ENCODE assay signal across 19 cellular contexts in the genomic region with DNA sequence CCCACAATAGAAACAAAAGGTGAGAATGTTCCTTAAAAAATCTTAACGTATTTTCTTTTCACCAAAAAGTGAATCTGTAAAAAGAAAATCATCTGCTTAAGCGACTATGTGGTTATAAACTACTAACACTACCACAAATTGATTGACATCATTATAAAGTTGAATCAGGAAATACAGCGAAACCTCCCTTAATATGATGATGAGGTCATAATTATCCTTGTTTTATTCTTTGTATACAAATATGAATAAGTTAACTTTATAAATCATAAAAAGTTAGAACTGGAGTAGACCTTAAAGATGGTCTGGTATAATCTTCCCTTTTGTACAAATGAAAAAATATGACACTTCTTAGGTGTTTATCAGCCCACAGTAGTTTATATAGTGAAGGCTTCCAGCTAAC.
"Had no signal": no experiment of that assay in that cellular context is flagged by ENCODE, and none has a peak within 500 bp of the region (broad histone marks: within the 10 kb centered on the region; RNA-seq: fewer than 3 reads in every experiment).

No MANE protein-coding gene starts in this region.

- H3K9me3 Mint-ChIP-seq: activated naive CD8-positive, alpha-beta T cell treated with anti-CD3 and anti-CD28 coated beads, Interleukin-2, amount 10 ng/mL, durations not matched to agents 7 days and 5 days; activated T-cell treated with anti-CD3 and anti-CD28 coated beads, Interleukin-2, amount 50 U/mL, for 4 hours; naive thymus-derived CD8-positive, alpha-beta T cell had no signal

- H3K4me1 ChIP-seq: testis had no signal

- DNase-seq: activated CD4-positive, alpha-beta T cell treated with anti-CD3 and anti-CD28 coated beads, Interleukin-2, amount 50 U/mL, for 48 hours; activated CD4-positive, CD25-positive, alpha-beta regulatory T cell treated with anti-CD3 and anti-CD28 coated beads, Interleukin-2, amount 50 U/mL, for 72 hours; activated effector memory CD4-positive, alpha-beta T cell treated with anti-CD3 and anti-CD28 coated beads, Interleukin-2, amount 50 U/mL, for 16 hours; activated naive CD8-positive, alpha-beta T cell treated with anti-CD3 and anti-CD28 coated beads, Interleukin-2, amount 10 ng/mL, durations not matched to agents 7 days and 5 days; activated T-cell treated with anti-CD3 and anti-CD28 coated beads, Interleukin-2, amount 50 U/mL, for 4 hours; anterior cingulate cortex; brain microvascular endothelial cell; effector CD8-positive, alpha-beta T cell; head of caudate nucleus; islet precursor cell; naive thymus-derived CD8-positive, alpha-beta T cell; posterior cingulate gyrus; retina; stomach; testis; upper lobe of left lung had no signal

- H3K9me3 ChIP-seq: neutrophil, stomach, testis, upper lobe of left lung had no signal

- H3K27ac ChIP-seq: neutrophil, stomach, testis, upper lobe of left lung had no signal

- ATAC-seq: activated T-cell treated with anti-CD3 and anti-CD28 coated beads, Interleukin-2, amount 50 U/mL, for 4 hours; left lobe of liver; naive thymus-derived CD8-positive, alpha-beta T cell had no signal

- FAIRE-seq: frontal cortex had no signal

- H3K27me3 ChIP-seq: brain microvascular endothelial cell, neutrophil, stomach, testis, upper lobe of left lung had no signal

- H3K4me3 Mint-ChIP-seq: activated naive CD8-positive, alpha-beta T cell treated with anti-CD3 and anti-CD28 coated beads, Interleukin-2, amount 10 ng/mL, durations not matched to agents 7 days and 5 days; activated T-cell treated with anti-CD3 and anti-CD28 coated beads, Interleukin-2, amount 50 U/mL, for 4 hours; naive thymus-derived CD8-positive, alpha-beta T cell had no signal

- H3K4me3 ChIP-seq: stomach, testis, upper lobe of left lung had no signal

- H3K27ac Mint-ChIP-seq: activated naive CD8-positive, alpha-beta T cell treated with anti-CD3 and anti-CD28 coated beads, Interleukin-2, amount 10 ng/mL, durations not matched to agents 7 days and 5 days had no signal

- H3K27me3 Mint-ChIP-seq: activated naive CD8-positive, alpha-beta T cell treated with anti-CD3 and anti-CD28 coated beads, Interleukin-2, amount 10 ng/mL, durations not matched to agents 7 days and 5 days; naive thymus-derived CD8-positive, alpha-beta T cell had no signal
